In genomic region chr1:151763990-151764389, GRCh38 we compare ENCODE assay signal across 9 cellular contexts. TPM values are rescaled to one million over a fixed set of nuclear protein-coding genes. Genes with fewer than 3 reads are reported as not detected.
DNase-seq lines count a peak whose midpoint lies in the region; ATAC-seq and TF ChIP-seq lines count a peak whose summit lies in the region.
"Had no signal": no experiment of that assay in that cellular context is flagged by ENCODE, and none has a peak within 500 bp of the region (broad histone marks: within the 10 kb centered on the region; RNA-seq: fewer than 3 reads in every experiment).

No MANE protein-coding gene starts in this region.

- peak; percentile 4 for DNase-seq in EH (ENCODE audit: low read depth)
- no peak for DNase-seq in Peyer's patch
- DNase-seq in NCI-H2081 (lab: John Stamatoyannopoulos, UW), result no peak
- DNase-seq in COLO829 (ENCODE audit: low spot score), result no peak
- no peak for DNase-seq in OCI-M1 (lab: John Stamatoyannopoulos, UW)

- TF ChIP-seq CTCF in Peyer's patch (IDR thresholded peaks at IDR 0.05) (no peak), parathyroid adenoma (IDR thresholded peaks at IDR 0.05) (no peak)

- no peaks in the 10 kb centered on the region for H3K79me2 ChIP-seq in parathyroid adenoma

- H3K9me3 ChIP-seq in Peyer's patch, result no peaks in the 10 kb centered on the region
- no peaks in the 10 kb centered on the region for H3K9me3 ChIP-seq in esophagus (ENCODE audit: control insufficient read depth in 2 of 2, insufficient read depth in 1 of 2, low read depth in 1 of 2, low read length in 1 of 2)
- no peaks in the 10 kb centered on the region for H3K9me3 ChIP-seq in parathyroid adenoma (ENCODE audit: control insufficient read depth, low read length)

- peak overlapping the region; percentile 79 for H2AFZ ChIP-seq in parathyroid adenoma

- peak overlapping the region; percentile 7 for H3K9ac ChIP-seq in parathyroid adenoma

- TF ChIP-seq POLR2A in Peyer's patch (IDR thresholded peaks at IDR 0.05), result no peak

- WGBS in esophagus, 2 donors, result 49 to 58% methylated on average over 10 of the region's 10 CpGs

- H3K36me3 ChIP-seq in Peyer's patch (peaks cover 0 to 27% (median 0%) of the 10 kb centered on the region in 3 donors), esophagus (ENCODE audit: control insufficient read depth in 2 of 2, insufficient read depth in 2 of 2, low read length in 1 of 2) (peaks cover 6 to 12% of the 10 kb centered on the region in 2 donors), parathyroid adenoma (ENCODE audit: control insufficient read depth, insufficient read depth, low read length) (no peaks in the 10 kb centered on the region)

- H3K4me2 ChIP-seq in parathyroid adenoma (ENCODE audit: low read length), result peak overlapping the region; percentile 94

- H3K4me1 ChIP-seq in Peyer's patch (peaks cover 0 to 8% (median 4%) of the 10 kb centered on the region in 4 donors), esophagus (ENCODE audit: control insufficient read depth in 2 of 2, insufficient read depth in 2 of 2, low read length in 1 of 2) (peaks cover 0 to 6% of the 10 kb centered on the region in 2 donors), parathyroid adenoma (peaks cover 17% of the 10 kb centered on the region)

- no peaks in the 10 kb centered on the region for H3K27me3 ChIP-seq in Peyer's patch
- H3K27me3 ChIP-seq in esophagus (ENCODE audit: control insufficient read depth in 1 of 2, insufficient read depth in 2 of 2, low read length in 2 of 2), result no peaks in the 10 kb centered on the region
- no peaks in the 10 kb centered on the region for H3K27me3 ChIP-seq in parathyroid adenoma (ENCODE audit: control insufficient read depth, insufficient read depth, low read length)

- peak overlapping the region; percentile 83 to 89 (median 86) for H3K27ac ChIP-seq in Peyer's patch
- peak overlapping the region; percentile 67 to 93 for H3K27ac ChIP-seq in esophagus (ENCODE audit: low read depth in 2 of 2, low read length in 1 of 2)
- H3K27ac ChIP-seq in parathyroid adenoma, result peak overlapping the region; percentile 93

- peak overlapping the region; percentile 73 to 93 (median 80) for H3K4me3 ChIP-seq in Peyer's patch
- H3K4me3 ChIP-seq in esophagus (ENCODE audit: low read depth in 1 of 2, low read length in 2 of 2), result peak overlapping the region; percentile 75 to 88
- peak overlapping the region; percentile 85 for H3K4me3 ChIP-seq in parathyroid adenoma (ENCODE audit: low read depth, low read length)

- ATAC-seq in GM21447 (IDR thresholded peaks at IDR 0.05; ENCODE audit: unreplicated experiment), result no peak

RNA-seq across cellular contexts. Expression of gene MRPL9, which starts 0.7 kb away (rescaled TPM):
- total RNA-seq in Peyer's patch, result 10 to 100 TPM; 31.3 to 92.4 (median 40.1) TPM
- 10 to 100 TPM; 49.9 to 53.9 TPM for polyA plus RNA-seq in esophagus

RNA-seq across cellular contexts. Expression of gene TDRKH, which starts 26.3 kb away (rescaled TPM):
- 1 to 10 TPM; 1.2 to 5.0 (median 3.6) TPM for total RNA-seq in Peyer's patch
- polyA plus RNA-seq in esophagus, result 1 to 10 TPM; 1.1 to 1.5 TPM

RNA-seq across cellular contexts. Expression of gene LINGO4, which starts 41.2 kb away (rescaled TPM):
- total RNA-seq in Peyer's patch, result 1 to 10 TPM in 3 of 4 donors, not detected in 1; 1.0 to 1.3 (median 1.1) TPM
- polyA plus RNA-seq in esophagus, result under 1 TPM in 1 of 2 donors, not detected in 1; 0.08 TPM

RNA-seq across cellular contexts. Expression of gene RIIAD1, which starts 42.7 kb away (rescaled TPM):
- not detected for total RNA-seq in Peyer's patch
- polyA plus RNA-seq in esophagus, result not detected
- total RNA-seq: T-helper 1 cell treated with Interleukin-12 subunit alpha and Interleukin-12 subunit beta and Interleukin-4 antibody, amounts not matched to agents 30 ng/mL and 1 ng/mL, for 36 hours had no signal

RNA-seq across cellular contexts. Expression of gene CELF3, which starts 47.4 kb away (rescaled TPM):
- 1 to 10 TPM; 2.5 to 7.7 (median 6.1) TPM for total RNA-seq in Peyer's patch
- polyA plus RNA-seq in esophagus, result under 1 TPM; 0.04 to 0.05 TPM
- total RNA-seq: T-helper 1 cell treated with Interleukin-12 subunit alpha and Interleukin-12 subunit beta and Interleukin-4 antibody, amounts not matched to agents 30 ng/mL and 1 ng/mL, for 36 hours had no signal
